14 cellular contexts compared by ENCODE assay signal in genomic region chr11:1560011-1560579, GRCh38. TPM values are rescaled to one million over a fixed set of nuclear protein-coding genes. Genes with fewer than 3 reads are reported as not detected.
DNase-seq lines count a peak whose midpoint lies in the region; ATAC-seq and TF ChIP-seq lines count a peak whose summit lies in the region.
"Had no signal": no experiment of that assay in that cellular context is flagged by ENCODE, and none has a peak within 500 bp of the region (broad histone marks: within the 10 kb centered on the region; RNA-seq: fewer than 3 reads in every experiment).

No MANE protein-coding gene starts in this region.

- H4K20me1 ChIP-seq in HCT116 (ENCODE audit: insufficient read depth): no peaks in the 10 kb centered on the region

- BruUV-seq in HCT116 (replicated peaks; lab: Mats Ljungman, UMichigan): no TSS peak

- no peaks in the 10 kb centered on the region for H3K79me2 ChIP-seq in HCT116 (ENCODE audit: insufficient read depth, low read length)

- H3K9me3 ChIP-seq in HCT116 (ENCODE audit: control insufficient read depth in 1 of 2, insufficient read depth in 1 of 2, low read depth in 1 of 2, low read length in 2 of 2) (no peaks in the 10 kb centered on the region), lung (ENCODE audit: control insufficient read depth in 2 of 2, insufficient read depth in 1 of 2, low read length in 1 of 2) (no peaks in the 10 kb centered on the region)

- no peak overlapping the region for H3K4me2 ChIP-seq in HCT116 (ENCODE audit: low read length)

- H3K36me3 ChIP-seq in HCT116 (ENCODE audit: control insufficient read depth in 1 of 2, insufficient read depth in 2 of 2, low read length in 2 of 2) (no peaks in the 10 kb centered on the region; a peak in 1 of 4 replicates), lung (ENCODE audit: control insufficient read depth in 2 of 2, insufficient read depth in 2 of 2, low read length in 2 of 2) (peaks cover 3 to 35% of the 10 kb centered on the region in 2 donors)

- peaks cover 3 to 13% of the 10 kb centered on the region in 2 donors for H3K4me1 Mint-ChIP-seq in stimulated activated naive B cell treated with anti-CD40 and anti-IgM and Interleukin-4, amounts not matched to agents 10 μg/mL and 1 μg/mL and 100 μg/mL, for 72 hours

- H3K9me2 ChIP-seq in HCT116 (ENCODE audit: insufficient read depth): no peaks in the 10 kb centered on the region

- WGBS in lung, 2 donors: 90 to 91% methylated on average over 13 of the region's 13 CpGs

- RAD21 ChIA-PET in HCT116 (lab: Charles Lee; ENCODE audit: low non-redundant PET in 1 of 2, low total read pairs in 2 of 2, uncharacterized antibody in 2 of 2, unreplicated experiment in 2 of 2): no interaction called here

- H3K4me3 Mint-ChIP-seq in stimulated activated naive B cell treated with anti-CD40 and anti-IgM and Interleukin-4, amounts not matched to agents 10 μg/mL and 1 μg/mL and 100 μg/mL, for 72 hours: no peak overlapping the region
- H3K4me3 Mint-ChIP-seq: natural killer cell treated with Interleukin-12 subunit alpha and Interleukin-12 subunit beta and Interleukin-15 and Interleukin-18, amount 100 ng/mL, for 72 hours had no signal

- H3K9ac ChIP-seq in HCT116 (ENCODE audit: low read length): no peak overlapping the region

- intact Hi-C loops in HCT116 (cut with micrococcal nuclease) (no loop called here), dorsolateral prefrontal cortex (cut with DNase I) (loop anchor here in 1 of 2 donors (10.0 kb wide), 1 partner anchor 195 kb away; the partner anchor contains the start of gene IFITM10)

- no peaks in the 10 kb centered on the region for H3K9me3 Mint-ChIP-seq in stimulated activated naive B cell treated with anti-CD40 and anti-IgM and Interleukin-4, amounts not matched to agents 10 μg/mL and 1 μg/mL and 100 μg/mL, for 72 hours
- H3K9me3 Mint-ChIP-seq: natural killer cell treated with Interleukin-12 subunit alpha and Interleukin-12 subunit beta and Interleukin-15 and Interleukin-18, amount 100 ng/mL, for 72 hours had no signal

- CTCF ChIA-PET in HCT116 (lab: Charles Lee): interaction anchor here (1.0 kb wide), 1 partner anchor 13 kb away, joined by 5 read pairs; no protein-coding TSS in a partner anchor
- CTCF ChIA-PET in GM10248 (lab: Yijun Ruan, JAX): interaction anchor here (2.0 kb wide), 1 partner anchor 15 kb away, joined by 11 read pairs; no protein-coding TSS in a partner anchor

- ATAC-seq in HCT116 (no peak), lung (ENCODE audit: insufficient read depth, low FRiP score) (no peak), HG03460 (IDR thresholded peaks at IDR 0.05; ENCODE audit: unreplicated experiment) (no peak)
- no peak for ATAC-seq in stimulated activated naive B cell treated with anti-CD40 and anti-IgM and Interleukin-4, amounts not matched to agents 10 μg/mL and 1 μg/mL and 100 μg/mL, for 72 hours (replicated peaks)
- ATAC-seq: natural killer cell treated with Interleukin-12 subunit alpha and Interleukin-12 subunit beta and Interleukin-15 and Interleukin-18, amount 100 ng/mL, for 72 hours had no signal

- TF ChIP-seq RAD21 in HCT116 (IDR thresholded peaks at IDR 0.05; ENCODE audit: low read depth): no peak

- no peak overlapping the region for H2AFZ ChIP-seq in HCT116 (ENCODE audit: low read depth, low read length, poor library complexity, severe bottlenecking)

- no peak for TF ChIP-seq CTCF in HCT116 (IDR thresholded peaks at IDR 0.05 in 2 of 3, conservative IDR thresholded peaks at IDR 0.05 in 1 of 3; ENCODE audit: borderline replicate concordance in 1 of 3, insufficient read depth in 1 of 3, low read depth in 2 of 3, low read length in 2 of 3)
- TF ChIP-seq CTCF in dorsolateral prefrontal cortex (IDR thresholded peaks at IDR 0.05 in 54 of 56, conservative IDR thresholded peaks at IDR 0.05 in 2 of 56; ENCODE audit: low read depth in 1 of 56, partially characterized antibody in 56 of 56): no peak
- no peak for TF ChIP-seq CTCF in lung (IDR thresholded peaks at IDR 0.05; ENCODE audit: control extremely low read depth, extremely low read depth)
- no peak for TF ChIP-seq CTCF in GM10248 (IDR thresholded peaks at IDR 0.05; ENCODE audit: control extremely low read depth, extremely low read depth, low read depth, missing control alignments)

- H3K4me3 ChIP-seq in HCT116 (replicated peaks in 1 of 2; ENCODE audit: low read depth in 1 of 2, low read length in 2 of 2) (no peak overlapping the region), dorsolateral prefrontal cortex (peak overlapping the region in 2 of 59 donors; percentile 15 to 20), lung (no peak overlapping the region)

- H3K4me1 ChIP-seq in HCT116 (ENCODE audit: control insufficient read depth in 1 of 2, insufficient read depth in 2 of 2, low read length in 2 of 2) (peaks cover 25 to 29% of the 10 kb centered on the region in 2 experiments), lung (ENCODE audit: control insufficient read depth in 2 of 2, insufficient read depth in 2 of 2, low read length in 2 of 2) (peaks cover 0 to 20% of the 10 kb centered on the region in 2 donors)

- TF ChIP-seq POLR2A in HCT116 (IDR thresholded peaks at IDR 0.05; ENCODE audit: borderline replicate concordance, extremely low read depth, insufficient read depth, insufficient read length): no peak

- no peaks in the 10 kb centered on the region for H3K27me3 ChIP-seq in HCT116 (ENCODE audit: insufficient read depth, low read length)
- no peaks in the 10 kb centered on the region for H3K27me3 ChIP-seq in dorsolateral prefrontal cortex
- H3K27me3 ChIP-seq in lung (ENCODE audit: control insufficient read depth, insufficient read depth): no peaks in the 10 kb centered on the region

- no peak for DNase-seq in HCT116 (ENCODE audit: low read depth, low spot score)
- DNase-seq in dorsolateral prefrontal cortex: peak in 2 of 10 donors; percentile 47 to 48
- DNase-seq in lung (ENCODE audit: low spot score): no peak
- peak in 1 of 49 donors; percentile 74 for DNase-seq in substantia nigra (lab: John Stamatoyannopoulos, UW)
- DNase-seq in stimulated activated naive B cell treated with anti-CD40 and anti-IgM and Interleukin-4, amounts not matched to agents 10 μg/mL and 1 μg/mL and 100 μg/mL, for 72 hours: no peak
- DNase-seq in GM10248 (ENCODE audit: extremely low spot score): no peak
- DNase-seq in NCI-H2196 (lab: John Stamatoyannopoulos, UW; ENCODE audit: unreplicated experiment): no peak
- DNase-seq: activated CD4-positive, alpha-beta T cell treated with anti-CD3 and anti-CD28 coated beads for 48 hours; activated T-cell treated with anti-CD3 and anti-CD28 coated beads, Interleukin-2, amount 50 U/mL, for 48 hours; AML-193; T-helper 1 cell had no signal

- H3K27ac ChIP-seq in HCT116 (ENCODE audit: low read depth, low read length): peak overlapping the region; percentile 75; the same call in 1 of the 2 replicates
- peak overlapping the region; percentile 76 to 96 (median 90) for H3K27ac ChIP-seq in dorsolateral prefrontal cortex
- H3K27ac ChIP-seq in lung (ENCODE audit: low read depth in 1 of 2, low read length in 1 of 2): peak overlapping the region; percentile 54 to 72
- H3K27ac ChIP-seq in substantia nigra (ENCODE audit: low read depth, low read length, poor library complexity, severe bottlenecking): peak overlapping the region; percentile 85

- no peaks in the 10 kb centered on the region for H3K36me3 Mint-ChIP-seq in stimulated activated naive B cell treated with anti-CD40 and anti-IgM and Interleukin-4, amounts not matched to agents 10 μg/mL and 1 μg/mL and 100 μg/mL, for 72 hours
- H3K36me3 Mint-ChIP-seq: natural killer cell treated with Interleukin-12 subunit alpha and Interleukin-12 subunit beta and Interleukin-15 and Interleukin-18, amount 100 ng/mL, for 72 hours had no signal

- POLR2A ChIA-PET in HCT116 (lab: Charles Lee) (interaction anchor here (0.7 to 1.0 kb wide), 2 partner anchors 12 to 13 kb away, joined by 3 read pairs; no protein-coding TSS in a partner anchor), GM10248 (lab: Yijun Ruan, JAX) (no interaction called here)

- peaks cover 37 to 77% of the 10 kb centered on the region in 2 donors for H3K27me3 Mint-ChIP-seq in stimulated activated naive B cell treated with anti-CD40 and anti-IgM and Interleukin-4, amounts not matched to agents 10 μg/mL and 1 μg/mL and 100 μg/mL, for 72 hours

- no peak overlapping the region for H3K27ac Mint-ChIP-seq in stimulated activated naive B cell treated with anti-CD40 and anti-IgM and Interleukin-4, amounts not matched to agents 10 μg/mL and 1 μg/mL and 100 μg/mL, for 72 hours
- H3K27ac Mint-ChIP-seq: natural killer cell treated with Interleukin-12 subunit alpha and Interleukin-12 subunit beta and Interleukin-15 and Interleukin-18, amount 100 ng/mL, for 72 hours had no signal

RNA-seq across cellular contexts. Expression of gene DUSP8, which starts 12.0 kb away (rescaled TPM):
- total RNA-seq in HCT116 (2021; ENCODE audit: unreplicated experiment): 10.2 TPM
- 14.7 and 19.3 TPM in 2 replicates for polyA plus RNA-seq in HCT116 (2012)
- 100 to 1,000 TPM in 11 of 120 experiments, 10 to 100 TPM in 109; 41.1 to 144 (median 77.7) TPM for total RNA-seq in dorsolateral prefrontal cortex
- 10 to 100 TPM in 1 of 2 donors, 1 to 10 TPM in 1; 2.0 to 17.0 TPM for total RNA-seq in lung
- 1 to 10 TPM; 3.5 to 9.1 TPM for polyA plus RNA-seq in lung

RNA-seq across cellular contexts. Expression of gene KRTAP5-1, which starts 25.0 kb away (rescaled TPM):
- total RNA-seq in HCT116 (2021; ENCODE audit: unreplicated experiment) (not detected), dorsolateral prefrontal cortex (not detected), lung (not detected)
- polyA plus RNA-seq in HCT116 (2012): 0.06 and 0.23 TPM in 2 replicates
- polyA plus RNA-seq in lung: not detected
- total RNA-seq: natural killer cell treated with Interleukin-12 subunit alpha and Interleukin-12 subunit beta and Interleukin-15 and Interleukin-18, amount 100 ng/mL, for 72 hours; ureter had no signal

RNA-seq across cellular contexts. Expression of gene KRTAP5-2, which starts 38.0 kb away (rescaled TPM):
- not detected for total RNA-seq in HCT116 (2021; ENCODE audit: unreplicated experiment)
- polyA plus RNA-seq in HCT116 (2012): 0.05 and 0.06 TPM in 2 replicates
- total RNA-seq in dorsolateral prefrontal cortex: under 1 TPM in 2 of 120 experiments, not detected in 118; 0.69 to 0.74 TPM
- total RNA-seq in lung: not detected
- under 1 TPM in 1 of 2 donors, not detected in 1; 0.12 TPM for polyA plus RNA-seq in lung
- total RNA-seq: natural killer cell treated with Interleukin-12 subunit alpha and Interleukin-12 subunit beta and Interleukin-15 and Interleukin-18, amount 100 ng/mL, for 72 hours; ureter had no signal

RNA-seq across cellular contexts. Expression of gene KRTAP5-3, which starts 48.2 kb away (rescaled TPM):
- total RNA-seq in HCT116 (2021; ENCODE audit: unreplicated experiment) (not detected), dorsolateral prefrontal cortex (not detected), lung (not detected)
- polyA plus RNA-seq in HCT116 (2012): not detected in 2 replicates
- polyA plus RNA-seq in lung: not detected
- total RNA-seq: natural killer cell treated with Interleukin-12 subunit alpha and Interleukin-12 subunit beta and Interleukin-15 and Interleukin-18, amount 100 ng/mL, for 72 hours; ureter had no signal
